21 cellular contexts compared by ENCODE assay signal in genomic region chr5:79564798-79565279, GRCh38. TPM values are rescaled to one million over a fixed set of nuclear protein-coding genes. Genes with fewer than 3 reads are reported as not detected.
DNase-seq lines count a peak whose midpoint lies in the region; ATAC-seq lines count a peak whose summit lies in the region.
"Had no signal": no experiment of that assay in that cellular context is flagged by ENCODE, and none has a peak within 500 bp of the region (broad histone marks: within the 10 kb centered on the region; RNA-seq: fewer than 3 reads in every experiment).

No MANE protein-coding gene starts in this region.

- H3K4me2 ChIP-seq in BLaER1 treated with 17β-estradiol and CSF1 and Interleukin-3, amounts not matched to agents 10 nM and 100 nM: peak overlapping the region; percentile 51 to 83 (median 72); a peak in 21 of 22 replicates
- no peak overlapping the region for H3K4me2 ChIP-seq in neuronal stem cell (ENCODE audit: insufficient read depth, low read length, poor library complexity, severe bottlenecking)

- DNase-seq in neuronal stem cell (ENCODE audit: low spot score) (no peak), NCI-H524 (lab: John Stamatoyannopoulos, UW) (no peak), DMS79 (lab: John Stamatoyannopoulos, UW) (no peak)
- DNase-seq: Calu3; CD4-positive, alpha-beta memory T cell; DMS53; EL; GF-D8; NCI-H1105; NCI-H2029 treated with DMSO at 0.1 percent for 48 hours; NCI-H226; NCI-H510A treated with DMSO at 0.1 percent for 48 hours; NCI-H774; Peyer's patch had no signal

- no peak overlapping the region for H4K91ac ChIP-seq in neuronal stem cell (ENCODE audit: low read depth, low read length, poor library complexity)

- H3K27ac Mint-ChIP-seq in activated T-helper 17 cell treated with anti-CD3 and anti-CD28 coated beads, Interleukin-2, amount 50 U/mL, for 72 hours: peak overlapping the region; percentile 20
- H3K27ac Mint-ChIP-seq: CD4-positive, alpha-beta memory T cell had no signal

- no peak overlapping the region for H3K18ac ChIP-seq in neuronal stem cell (ENCODE audit: low read length)

- no peak overlapping the region for H2AK5ac ChIP-seq in neuronal stem cell (ENCODE audit: low read depth, low read length)

- H3K9me3 ChIP-seq in BLaER1 treated with 17β-estradiol and CSF1 and Interleukin-3, amounts not matched to agents 10 nM and 100 nM (replicated peaks in 1 of 11): peaks cover 0 to 17% (median 2%) of the 10 kb centered on the region in 11 experiments; a peak in 4 of 22 replicates
- no peaks in the 10 kb centered on the region for H3K9me3 ChIP-seq in neuronal stem cell (replicated peaks in 1 of 2; ENCODE audit: control insufficient read depth in 2 of 2, insufficient read depth in 1 of 2, low read depth in 1 of 2, low read length in 2 of 2)
- H3K9me3 ChIP-seq: Peyer's patch, SJSA1 had no signal

- H3K36me3 ChIP-seq in ACC112 (ENCODE audit: insufficient read depth, low read length) (no peaks in the 10 kb centered on the region), neuronal stem cell (replicated peaks in 1 of 2; ENCODE audit: control insufficient read depth in 2 of 2, insufficient read depth in 2 of 2, low read length in 2 of 2) (no peaks in the 10 kb centered on the region)
- no peaks in the 10 kb centered on the region for H3K36me3 ChIP-seq in BLaER1 treated with 17β-estradiol and CSF1 and Interleukin-3, amounts not matched to agents 10 nM and 100 nM
- H3K36me3 ChIP-seq: Peyer's patch, SJSA1 had no signal

- no peak overlapping the region for H4K8ac ChIP-seq in neuronal stem cell (ENCODE audit: low read depth, low read length)

- H3K4me3 ChIP-seq in ACC112 (ENCODE audit: low read depth, low read length): no peak overlapping the region
- no peak overlapping the region for H3K4me3 ChIP-seq in BLaER1 treated with 17β-estradiol and CSF1 and Interleukin-3, amounts not matched to agents 10 nM and 100 nM
- H3K4me3 ChIP-seq in neuronal stem cell (ENCODE audit: low read length in 2 of 2): no peak overlapping the region
- H3K4me3 ChIP-seq: Peyer's patch, SJSA1 had no signal

- H2BK120ac ChIP-seq in neuronal stem cell (ENCODE audit: low read depth, low read length): no peak overlapping the region

- H3K27ac ChIP-seq in ACC112 (ENCODE audit: low read depth, low read length) (no peak overlapping the region), neuronal stem cell (replicated peaks; ENCODE audit: low read length) (peak overlapping the region; percentile 36)
- peak overlapping the region in 3 of 11 experiments; percentile 19 to 52 (median 41); a peak in 2 of 22 replicates for H3K27ac ChIP-seq in BLaER1 treated with 17β-estradiol and CSF1 and Interleukin-3, amounts not matched to agents 10 nM and 100 nM
- H3K27ac ChIP-seq: Peyer's patch, SJSA1 had no signal

- H3K23ac ChIP-seq in neuronal stem cell (ENCODE audit: low read depth, low read length, poor library complexity): no peak overlapping the region

- no CpG with 5 or more reads among the region's 5 CpGs for WGBS in neuronal stem cell (ENCODE audit: extremely low coverage in 2 of 2, insufficient read length in 2 of 2, insufficient replicate concordance in 1 of 2), 2 donors

- peak overlapping the region; percentile 5 for H2AFZ ChIP-seq in ACC112 (ENCODE audit: low read length, unreplicated experiment)
- no peak overlapping the region for H2AFZ ChIP-seq in neuronal stem cell (ENCODE audit: low read length)

- H3K27me3 ChIP-seq in ACC112 (ENCODE audit: insufficient read depth, low read length) (no peaks in the 10 kb centered on the region), neuronal stem cell (ENCODE audit: control insufficient read depth in 3 of 3, insufficient read depth in 3 of 3, low read depth in 1 of 3, low read length in 3 of 3) (peaks cover 0 to 23% (median 0%) of the 10 kb centered on the region in 3 experiments)
- H3K27me3 ChIP-seq in BLaER1 treated with 17β-estradiol and CSF1 and Interleukin-3, amounts not matched to agents 10 nM and 100 nM: no peaks in the 10 kb centered on the region
- H3K27me3 ChIP-seq: Peyer's patch, SJSA1 had no signal

- peaks cover 29% of the 10 kb centered on the region for H3K4me1 Mint-ChIP-seq in activated T-helper 17 cell treated with anti-CD3 and anti-CD28 coated beads, Interleukin-2, amount 50 U/mL, for 72 hours

- no peak overlapping the region for H3K14ac ChIP-seq in neuronal stem cell (ENCODE audit: low read length)

- no peak overlapping the region for H2BK5ac ChIP-seq in neuronal stem cell (ENCODE audit: low read length)

- H3K4me1 ChIP-seq in ACC112 (ENCODE audit: control insufficient read depth, insufficient read depth, low read length, unreplicated experiment) (peaks cover 39% of the 10 kb centered on the region), neuronal stem cell (ENCODE audit: control insufficient read depth in 2 of 2, insufficient read depth in 1 of 2, low read depth in 1 of 2, low read length in 2 of 2) (peaks cover 7 to 9% of the 10 kb centered on the region in 2 donors)
- peaks cover 53 to 79% (median 60%) of the 10 kb centered on the region in 10 experiments for H3K4me1 ChIP-seq in BLaER1 treated with 17β-estradiol and CSF1 and Interleukin-3, amounts not matched to agents 10 nM and 100 nM
- H3K4me1 ChIP-seq: Peyer's patch, SJSA1 had no signal

- no peak overlapping the region for H2BK12ac ChIP-seq in neuronal stem cell (ENCODE audit: low read length)

- peak overlapping the region in 4 of 11 experiments; percentile 9 to 51 (median 29); a peak in 5 of 22 replicates for H3K9ac ChIP-seq in BLaER1 treated with 17β-estradiol and CSF1 and Interleukin-3, amounts not matched to agents 10 nM and 100 nM
- H3K9ac ChIP-seq in neuronal stem cell (ENCODE audit: low read depth, low read length, poor library complexity): no peak overlapping the region

- no peak overlapping the region for H3K4ac ChIP-seq in neuronal stem cell (ENCODE audit: low read length)

- H3K79me2 ChIP-seq in ACC112 (ENCODE audit: control insufficient read depth, insufficient read depth, low read length, unreplicated experiment): no peaks in the 10 kb centered on the region

- H3K27me3 Mint-ChIP-seq in activated T-helper 17 cell treated with anti-CD3 and anti-CD28 coated beads, Interleukin-2, amount 50 U/mL, for 72 hours: peaks cover 9% of the 10 kb centered on the region
- H3K27me3 Mint-ChIP-seq: CD4-positive, alpha-beta memory T cell had no signal

- no peak overlapping the region for H2BK15ac ChIP-seq in neuronal stem cell (ENCODE audit: low read length)

- H3K9me3 Mint-ChIP-seq in activated T-helper 17 cell treated with anti-CD3 and anti-CD28 coated beads, Interleukin-2, amount 50 U/mL, for 72 hours: no peaks in the 10 kb centered on the region
- H3K9me3 Mint-ChIP-seq: CD4-positive, alpha-beta memory T cell; IgD-negative memory B cell had no signal

- no peak overlapping the region for H3K4me3 Mint-ChIP-seq in activated T-helper 17 cell treated with anti-CD3 and anti-CD28 coated beads, Interleukin-2, amount 50 U/mL, for 72 hours
- H3K4me3 Mint-ChIP-seq: CD4-positive, alpha-beta memory T cell; IgD-negative memory B cell had no signal

- no peaks in the 10 kb centered on the region for H3K36me3 Mint-ChIP-seq in activated T-helper 17 cell treated with anti-CD3 and anti-CD28 coated beads, Interleukin-2, amount 50 U/mL, for 72 hours (ENCODE audit: low read depth)
- H3K36me3 Mint-ChIP-seq: CD4-positive, alpha-beta memory T cell; IgD-negative memory B cell had no signal

- no peaks in the 10 kb centered on the region for H4K20me1 ChIP-seq in BLaER1 treated with 17β-estradiol and CSF1 and Interleukin-3, amounts not matched to agents 10 nM and 100 nM

- H3K79me1 ChIP-seq in neuronal stem cell (ENCODE audit: low read depth, low read length): no peaks in the 10 kb centered on the region

- ATAC-seq in activated T-helper 17 cell treated with anti-CD3 and anti-CD28 coated beads, Interleukin-2, amount 50 U/mL, for 72 hours (replicated peaks): no peak
- ATAC-seq in HG03354 (IDR thresholded peaks at IDR 0.05; ENCODE audit: poor library complexity, severe bottlenecking, unreplicated experiment): no peak
- ATAC-seq: HCT116 had no signal

RNA-seq across cellular contexts. Expression of gene TENT2, which starts 47.4 kb away (rescaled TPM):
- total RNA-seq in activated T-helper 17 cell treated with anti-CD3 and anti-CD28 coated beads, Interleukin-2, amount 50 U/mL, for 72 hours: 10 to 100 TPM; 80.3 to 92.3 TPM
- polyA plus RNA-seq in neuronal stem cell (2013, experiment 1 of 2): 25.1 TPM
- 25.4 TPM for polyA plus RNA-seq in neuronal stem cell (2013, experiment 2 of 2)

RNA-seq across cellular contexts. Expression of gene HOMER1, which starts 50.9 kb away (rescaled TPM):
- 1 to 10 TPM; 2.3 to 6.0 TPM for total RNA-seq in activated T-helper 17 cell treated with anti-CD3 and anti-CD28 coated beads, Interleukin-2, amount 50 U/mL, for 72 hours
- 39.3 TPM for polyA plus RNA-seq in neuronal stem cell (2013, experiment 1 of 2)
- 38.5 TPM for polyA plus RNA-seq in neuronal stem cell (2013, experiment 2 of 2)
